10 cellular contexts compared by ENCODE assay signal in genomic region chr17:32558328-32558955, GRCh38.
A peak's percentile ranks its signal among the peaks of the same experiment; 100 is the strongest.
DNase-seq lines count a peak whose midpoint lies in the region; ATAC-seq, FAIRE-seq and TF ChIP-seq lines count a peak whose summit lies in the region.
"Had no signal": no experiment of that assay in that cellular context is flagged by ENCODE, and none has a peak within 500 bp of the region (broad histone marks: within the 10 kb centered on the region; RNA-seq: fewer than 3 reads in every experiment).

No MANE protein-coding gene starts in this region.

- no peak overlapping the region for H4K8ac ChIP-seq in neuronal stem cell (ENCODE audit: low read depth, low read length)
- no peak overlapping the region for H4K8ac ChIP-seq in mesendoderm (ENCODE audit: low read depth, low read length)

- H3K18ac ChIP-seq in neuronal stem cell (ENCODE audit: low read length) (no peak overlapping the region), mesendoderm (ENCODE audit: low read length) (no peak overlapping the region)

- POLR2A ChIA-PET in GM12878 (lab: Charles Lee), result interaction anchor here (0.8 to 3.9 kb wide), 13 partner anchors 8 to 271 kb away, joined by 3 to 36 read pairs (median 10); partner anchors contain the start of gene CDK5R1

- no peak overlapping the region for H3K23ac ChIP-seq in neuronal stem cell (ENCODE audit: low read depth, low read length, poor library complexity)
- no peak overlapping the region for H3K23ac ChIP-seq in mesendoderm (ENCODE audit: low read length)

- H2AK5ac ChIP-seq in neuronal stem cell (ENCODE audit: low read depth, low read length) (no peak overlapping the region), mesendoderm (ENCODE audit: low read length) (no peak overlapping the region)

- no peak overlapping the region for H4K5ac ChIP-seq in mesendoderm (ENCODE audit: low read length)

- RAD21 ChIA-PET in GM12878 (lab: Charles Lee; ENCODE audit: unreplicated experiment), result interaction anchor here (0.7 to 2.9 kb wide), 19 partner anchors 8 to 74 kb away, joined by 3 to 69 read pairs (median 6); partner anchors contain the start of gene CDK5R1

- H3K27me3 ChIP-seq in GM12878 (replicated peaks in 1 of 2; ENCODE audit: control insufficient read depth in 2 of 2, insufficient read depth in 2 of 2, low read length in 1 of 2) (no peaks in the 10 kb centered on the region), neuronal stem cell (ENCODE audit: control insufficient read depth in 3 of 3, insufficient read depth in 3 of 3, low read depth in 1 of 3, low read length in 3 of 3) (no peaks in the 10 kb centered on the region), mesendoderm (ENCODE audit: insufficient read depth, low read length, poor library complexity) (no peaks in the 10 kb centered on the region)

- no TSS peak for BruUV-seq in GM12878 (replicated peaks; lab: Mats Ljungman, UMichigan)

- H3K14ac ChIP-seq in neuronal stem cell (ENCODE audit: low read length), result no peak overlapping the region

- no peaks in the 10 kb centered on the region for H3K9me3 Mint-ChIP-seq in activated T-cell treated with anti-CD3 and anti-CD28 coated beads, Interleukin-2, amount 50 U/mL, for 4 hours

- H4K91ac ChIP-seq in neuronal stem cell (ENCODE audit: low read depth, low read length, poor library complexity), result no peak overlapping the region

- TF ChIP-seq RAD21 in GM12878 (IDR thresholded peaks at IDR 0.05; ENCODE audit: insufficient read depth, low read depth, low read length), result no peak

- H3K36me3 ChIP-seq in GM12878 (ENCODE audit: control insufficient read depth in 2 of 2, insufficient read depth in 2 of 2, low read length in 1 of 2) (no peaks in the 10 kb centered on the region), neuronal stem cell (replicated peaks in 1 of 2; ENCODE audit: control insufficient read depth in 2 of 2, insufficient read depth in 2 of 2, low read length in 2 of 2) (no peaks in the 10 kb centered on the region), mesendoderm (ENCODE audit: control insufficient read depth, insufficient read depth, low read length) (no peaks in the 10 kb centered on the region)

- H3K4me3 Mint-ChIP-seq in activated T-cell treated with anti-CD3 and anti-CD28 coated beads, Interleukin-2, amount 50 U/mL, for 4 hours, result peak overlapping the region; percentile 12

- H2BK15ac ChIP-seq in neuronal stem cell (ENCODE audit: low read length) (no peak overlapping the region), mesendoderm (replicated peaks; ENCODE audit: low read depth) (no peak overlapping the region)

- FAIRE-seq in GM12878 (lab: Jason Lieb, UNC), result peak; percentile 31

- H3K36me3 Mint-ChIP-seq in activated T-cell treated with anti-CD3 and anti-CD28 coated beads, Interleukin-2, amount 50 U/mL, for 4 hours (ENCODE audit: insufficient read depth), result no peaks in the 10 kb centered on the region

- WGBS in GM12878 (ENCODE audit: insufficient coverage, insufficient replicate concordance, low lambda C conversion rate, missing lambda C conversion rate), result under 1% methylated on average over 6 of the region's 6 CpGs
- no CpG with 5 or more reads among the region's 6 CpGs for WGBS in neuronal stem cell (ENCODE audit: extremely low coverage in 2 of 2, insufficient read length in 2 of 2, insufficient replicate concordance in 1 of 2), 2 donors
- WGBS in mesendoderm (ENCODE audit: extremely low coverage, insufficient coverage, low lambda C conversion rate), result no CpG with 5 or more reads among the region's 6 CpGs

- H3K4me1 ChIP-seq in GM12878 (ENCODE audit: control insufficient read depth, insufficient read depth, low read length), result peaks cover 42% of the 10 kb centered on the region
- peaks cover 1 to 6% of the 10 kb centered on the region in 2 donors for H3K4me1 ChIP-seq in neuronal stem cell (ENCODE audit: control insufficient read depth in 2 of 2, insufficient read depth in 1 of 2, low read depth in 1 of 2, low read length in 2 of 2)
- H3K4me1 ChIP-seq in mesendoderm (ENCODE audit: control insufficient read depth, low read depth, low read length), result no peaks in the 10 kb centered on the region

- TF ChIP-seq CTCF in GM12878 (IDR thresholded peaks at IDR 0.05 in 2 of 3, conservative IDR thresholded peaks at IDR 0.05 in 1 of 3; ENCODE audit: control insufficient read depth in 2 of 3, extremely low read depth in 1 of 3, insufficient read depth in 1 of 3, low read depth in 3 of 3, low read length in 3 of 3), result no peak

- no peak overlapping the region for H2BK12ac ChIP-seq in neuronal stem cell (ENCODE audit: low read length)

- H3K9ac ChIP-seq in GM12878 (ENCODE audit: control insufficient read depth, insufficient read depth, low read length) (peak overlapping the region; percentile 41), neuronal stem cell (ENCODE audit: low read depth, low read length, poor library complexity) (no peak overlapping the region), mesendoderm (ENCODE audit: low read length) (no peak overlapping the region)

- H3K27ac ChIP-seq in GM12878 (ENCODE audit: control insufficient read depth, insufficient read depth), result peak overlapping the region; percentile 94
- H3K27ac ChIP-seq in neuronal stem cell (replicated peaks; ENCODE audit: low read length), result no peak overlapping the region
- no peak overlapping the region for H3K27ac ChIP-seq in mesendoderm (ENCODE audit: low read depth, low read length)

- CTCF ChIA-PET in GM12878 (lab: Yijun Ruan, JAX), result interaction anchor here (0.7 to 2.3 kb wide), 9 partner anchors 8 to 76 kb away, joined by 3 to 19 read pairs (median 7); partner anchors contain the start of gene CDK5R1

- H3K4me3 ChIP-seq in GM12878 (no peak overlapping the region), neuronal stem cell (ENCODE audit: low read length in 2 of 2) (no peak overlapping the region), mesendoderm (ENCODE audit: low read length) (no peak overlapping the region)

- H3K79me2 ChIP-seq in GM12878 (ENCODE audit: control insufficient read depth, insufficient read depth, low read length) (no peaks in the 10 kb centered on the region), mesendoderm (ENCODE audit: control insufficient read depth, insufficient read depth, low read length) (no peaks in the 10 kb centered on the region)

- SMC1A ChIA-PET in GM12878 (lab: Charles Lee; ENCODE audit: uncharacterized antibody, unreplicated experiment), result interaction anchor here (0.8 to 12.1 kb wide), 15 partner anchors 9 to 74 kb away, joined by 3 to 237 read pairs (median 7); partner anchors contain the start of gene CDK5R1

- TF ChIP-seq POLR2A in GM12878 (IDR thresholded peaks at IDR 0.05; ENCODE audit: low read depth, low read length), result no peak

- no peak for ATAC-seq in activated T-cell treated with anti-CD3 and anti-CD28 coated beads, Interleukin-2, amount 50 U/mL, for 4 hours
- ATAC-seq in GM12878 (peak; percentile 64), HG02759 (IDR thresholded peaks at IDR 0.05; ENCODE audit: unreplicated experiment) (no peak), GM21526 (IDR thresholded peaks at IDR 0.05; ENCODE audit: low FRiP score, unreplicated experiment) (no peak)

- peak overlapping the region; percentile 11 for H2AFZ ChIP-seq in GM12878 (ENCODE audit: control insufficient read depth, low read depth, low read length)
- H2AFZ ChIP-seq in neuronal stem cell (ENCODE audit: low read length), result peak overlapping the region; percentile 45

- no peak for DNase-seq in activated T-cell treated with anti-CD3 and anti-CD28 coated beads, Interleukin-2, amount 50 U/mL, for 4 hours
- DNase-seq in activated T-cell treated with anti-CD3 and anti-CD28 coated beads for 4 hours (no peak), NAMALWA (ENCODE audit: low spot score) (peak; percentile 53), GM12878 (ENCODE audit: low read depth, low spot score) (peak; percentile 51), neuronal stem cell (ENCODE audit: low spot score) (no peak), mesendoderm (no peak)
- DNase-seq: erythroblast, NCI-H748 treated with DMSO at 0.1 percent for 48 hours had no signal

- H2BK120ac ChIP-seq in neuronal stem cell (ENCODE audit: low read depth, low read length) (no peak overlapping the region), mesendoderm (ENCODE audit: low read depth, low read length) (no peak overlapping the region)

- H3K79me1 ChIP-seq in neuronal stem cell (ENCODE audit: low read depth, low read length) (no peaks in the 10 kb centered on the region), mesendoderm (ENCODE audit: low read length) (no peaks in the 10 kb centered on the region)

- peak overlapping the region; percentile 87 for H3K4me2 ChIP-seq in GM12878 (ENCODE audit: control insufficient read depth, insufficient read depth)
- H3K4me2 ChIP-seq in neuronal stem cell (ENCODE audit: insufficient read depth, low read length, poor library complexity, severe bottlenecking), result no peak overlapping the region
- H3K4me2 ChIP-seq in mesendoderm (ENCODE audit: low read length), result no peak overlapping the region

- no peaks in the 10 kb centered on the region for H3K27me3 Mint-ChIP-seq in activated T-cell treated with anti-CD3 and anti-CD28 coated beads, Interleukin-2, amount 50 U/mL, for 4 hours (ENCODE audit: low read depth)

- no peak overlapping the region for H2BK5ac ChIP-seq in neuronal stem cell (ENCODE audit: low read length)
- H2BK5ac ChIP-seq in mesendoderm (ENCODE audit: low read length), result no peak overlapping the region

- no peaks in the 10 kb centered on the region for H3K9me3 ChIP-seq in GM12878 (replicated peaks; ENCODE audit: control insufficient read depth, insufficient read depth, low read length)
- H3K9me3 ChIP-seq in neuronal stem cell (replicated peaks in 1 of 2; ENCODE audit: control insufficient read depth in 2 of 2, insufficient read depth in 1 of 2, low read depth in 1 of 2, low read length in 2 of 2), result no peaks in the 10 kb centered on the region

- intact Hi-C loops in GM12878 (cut with micrococcal nuclease; ENCODE audit: unreplicated experiment), result loop anchor here (2.0 kb wide), 2 partner anchors 36 to 72 kb away; partner anchors contain the start of gene CDK5R1

- H4K20me1 ChIP-seq in GM12878 (ENCODE audit: control insufficient read depth, insufficient read depth), result no peaks in the 10 kb centered on the region

- H3K56ac ChIP-seq in mesendoderm (ENCODE audit: low read length), result no peak overlapping the region

- in situ Hi-C loops in GM12878 (cut with MboI), result no loop called here

- TF ChIP-seq EP300 in GM12878 (IDR thresholded peaks at IDR 0.05; ENCODE audit: borderline replicate concordance in 1 of 2, control insufficient read depth in 1 of 2, low read depth in 2 of 2, low read length in 2 of 2), result no peak

- H3K4me1 Mint-ChIP-seq in activated T-cell treated with anti-CD3 and anti-CD28 coated beads, Interleukin-2, amount 50 U/mL, for 4 hours (ENCODE audit: low read depth), result peaks cover 31% of the 10 kb centered on the region

- H3K4ac ChIP-seq in neuronal stem cell (ENCODE audit: low read length) (no peak overlapping the region), mesendoderm (ENCODE audit: low read depth, low read length) (no peak overlapping the region)

TF ChIP-seq in GM12878, 131 proteins besides CTCF, POLR2A, EP300 and RAD21 (continues in another document):
- TF ChIP-seq WRNIP1 (IDR thresholded peaks at IDR 0.05; ENCODE audit: borderline replicate concordance, low read depth, low read length), result no peak

Comparison
In these comparisons a context has a peak if more than half of its experiments do, and no peak if none do; other contexts are left out.
1. DNase-seq: peak in NAMALWA (single experiment) and GM12878 (single experiment); none in activated T-cell treated with anti-CD3 and anti-CD28 coated beads, Interleukin-2, amount 50 U/mL, for 4 hours (single experiment), activated T-cell treated with anti-CD3 and anti-CD28 coated beads for 4 hours (single experiment), neuronal stem cell (single experiment) and mesendoderm (single experiment).